In genomic region chr1:10032287-10032589, GRCh38 we compare ENCODE assay signal across 1 cellular context.
TF ChIP-seq lines count a peak whose summit lies in the region.

No MANE protein-coding gene starts in this region.

TF ChIP-seq in endothelial cell of umbilical vein, 7 proteins besides CTCF, POLR2A, EP300 and RAD21:
- TF ChIP-seq POLR2AphosphoS5 (IDR thresholded peaks at IDR 0.05; ENCODE audit: insufficient read depth, low read depth, low read length) = no peak
- TF ChIP-seq FOS (IDR thresholded peaks at IDR 0.05; ENCODE audit: borderline replicate concordance, insufficient read depth, low read length) = no peak
- TF ChIP-seq GATA2 (IDR thresholded peaks at IDR 0.05; ENCODE audit: insufficient read depth, insufficient read length, low read depth, low read length) = no peak
